ENCODE assay signal across 28 cellular contexts in genomic region chr13:43223206-43223605, GRCh38.
"Had no signal": no experiment of that assay in that cellular context is flagged by ENCODE, and none has a peak within 500 bp of the region (broad histone marks: within the 10 kb centered on the region; RNA-seq: fewer than 3 reads in every experiment).

No MANE protein-coding gene starts in this region.

- H3K4me1 Mint-ChIP-seq: naive thymus-derived CD8-positive, alpha-beta T cell; stimulated activated naive B cell treated with anti-CD40 and anti-IgM and Interleukin-4, amounts not matched to agents 10 μg/mL and 1 μg/mL and 100 μg/mL, for 72 hours had no signal

- H3K36me3 ChIP-seq: left ventricle myocardium inferior, neural progenitor cell, neutrophil, stomach, thyroid gland, transverse colon, upper lobe of left lung, vagina had no signal

- H3K4me3 ChIP-seq: hepatocyte, left ventricle myocardium inferior, lung, mucosa of descending colon, neural progenitor cell, skin epidermis, stomach, testis, thyroid gland, transverse colon, upper lobe of left lung, vagina had no signal

- H3K27ac Mint-ChIP-seq: naive thymus-derived CD8-positive, alpha-beta T cell; nephron; neural progenitor cell; stimulated activated naive B cell treated with anti-CD40 and anti-IgM and Interleukin-4, amounts not matched to agents 10 μg/mL and 1 μg/mL and 100 μg/mL, for 72 hours had no signal

- H3K27me3 Mint-ChIP-seq: progenitor cell of endocrine pancreas had no signal

- ATAC-seq: mucosa of descending colon; naive thymus-derived CD8-positive, alpha-beta T cell; right cardiac atrium; sciatic nerve; stimulated activated naive B cell treated with anti-CD40 and anti-IgM and Interleukin-4, amounts not matched to agents 10 μg/mL and 1 μg/mL and 100 μg/mL, for 72 hours; stimulated activated naive CD8-positive, alpha-beta T cell treated with anti-CD3 and anti-CD28 coated beads, Interleukin-15, Interleukin-2, amounts not matched to agents 100 U/mL and 50 U/mL, for 24 hours had no signal

- H3K4me1 ChIP-seq: left ventricle myocardium inferior, stomach, testis, thyroid gland, transverse colon, upper lobe of left lung, vagina had no signal

- H3K4me3 Mint-ChIP-seq: naive thymus-derived CD8-positive, alpha-beta T cell; nephron; neural progenitor cell; stimulated activated naive B cell treated with anti-CD40 and anti-IgM and Interleukin-4, amounts not matched to agents 10 μg/mL and 1 μg/mL and 100 μg/mL, for 72 hours had no signal

- H3K27me3 ChIP-seq: hepatocyte, neural progenitor cell, neutrophil, stomach, testis, thyroid gland, transverse colon, upper lobe of left lung, vagina had no signal

- H3K27ac ChIP-seq: hepatocyte, left ventricle myocardium inferior, neural progenitor cell, neutrophil, skin epidermis, stomach, testis, thyroid gland, transverse colon, upper lobe of left lung, vagina had no signal

- DNase-seq: islet precursor cell; left ventricle myocardium inferior; midbrain; mucosa of descending colon; naive thymus-derived CD8-positive, alpha-beta T cell; occipital lobe; retina; right cardiac atrium; stimulated activated CD4-positive, alpha-beta T cell treated with anti-CD3 and anti-CD28 coated beads, Interleukin-12 subunit alpha, Interleukin-12 subunit beta, amount 100 ng/mL, for 4 hours; stimulated activated CD4-positive, alpha-beta T cell treated with anti-CD3 and anti-CD28 coated beads, Interleukin-15, amount 100 ng/mL, for 24 hours; stimulated activated CD4-positive, alpha-beta T cell treated with anti-CD3 and anti-CD28 coated beads, Interleukin-2, amount 100 ng/mL, for 24 hours; stimulated activated CD4-positive, alpha-beta T cell treated with anti-CD3 and anti-CD28 coated beads, Interleukin-4, amount 100 ng/mL, for 1 hour; stimulated activated naive B cell treated with anti-CD40 and anti-IgM and Interleukin-4, amounts not matched to agents 10 μg/mL and 1 μg/mL and 100 μg/mL, for 72 hours; stimulated activated naive CD8-positive, alpha-beta T cell treated with anti-CD3 and anti-CD28 coated beads, Interleukin-15, Interleukin-2, amounts not matched to agents 100 U/mL and 50 U/mL, for 24 hours; stomach; testis; thyroid gland; transverse colon; upper lobe of left lung had no signal

- H3K9me3 ChIP-seq: left ventricle myocardium inferior, mucosa of descending colon, neutrophil, stomach, testis, thyroid gland, transverse colon, upper lobe of left lung, vagina had no signal

- H3K9me3 Mint-ChIP-seq: naive thymus-derived CD8-positive, alpha-beta T cell; nephron; neural progenitor cell; stimulated activated naive B cell treated with anti-CD40 and anti-IgM and Interleukin-4, amounts not matched to agents 10 μg/mL and 1 μg/mL and 100 μg/mL, for 72 hours had no signal

- H3K36me3 Mint-ChIP-seq: naive thymus-derived CD8-positive, alpha-beta T cell; neural progenitor cell; stimulated activated naive B cell treated with anti-CD40 and anti-IgM and Interleukin-4, amounts not matched to agents 10 μg/mL and 1 μg/mL and 100 μg/mL, for 72 hours had no signal
